Comparison of ENCODE assay signal across 8 cellular contexts in the genomic region with DNA sequence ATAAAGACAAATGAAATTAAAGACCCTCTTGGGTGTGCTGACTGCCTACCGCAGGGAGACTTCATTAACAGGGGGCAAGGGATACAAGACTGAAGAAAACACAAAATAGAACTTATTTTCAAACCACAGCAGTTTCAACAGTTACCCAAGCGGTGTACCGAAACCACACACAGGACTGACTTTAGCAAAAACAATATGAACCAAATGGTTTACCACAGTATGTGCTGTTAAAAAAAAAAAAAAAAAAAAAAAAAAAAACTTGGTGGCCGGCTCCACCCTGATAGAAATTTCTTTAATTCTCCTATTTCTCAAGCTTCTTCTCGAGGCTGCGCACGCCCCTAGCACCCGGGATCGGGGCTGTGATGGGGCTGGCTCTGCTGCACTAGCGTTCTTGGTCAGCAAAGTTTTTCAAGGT. TPM values are rescaled to one million over a fixed set of nuclear protein-coding genes. Genes with fewer than 3 reads are reported as not detected.
DNase-seq lines count a peak whose midpoint lies in the region; ATAC-seq and TF ChIP-seq lines count a peak whose summit lies in the region.

No MANE protein-coding gene starts in this region.

- peaks cover 0 to 8% of the 10 kb centered on the region in 2 donors for H3K36me3 ChIP-seq in ascending aorta

- no peaks in the 10 kb centered on the region for H3K4me1 ChIP-seq in ascending aorta

- no peak for DNase-seq in foreskin melanocyte
- DNase-seq in ascending aorta (ENCODE audit: low spot score in 2 of 2): no peak
- no peak for DNase-seq in RKO (ENCODE audit: low spot score)
- no peak for DNase-seq in mesenteric fat pad (ENCODE audit: low spot score)

- H3K4me1 Mint-ChIP-seq in activated T-helper 17 cell treated with anti-CD3 and anti-CD28 coated beads, Interleukin-2, amount 50 U/mL, for 72 hours: peaks cover 51% of the 10 kb centered on the region
- H3K4me1 Mint-ChIP-seq in stimulated activated memory B cell treated with anti-CD40 and anti-IgM and Interleukin-4, amounts not matched to agents 10 μg/mL and 1 μg/mL and 100 μg/mL, for 72 hours: peaks cover 2% of the 10 kb centered on the region

- H3K4me3 Mint-ChIP-seq in activated T-helper 17 cell treated with anti-CD3 and anti-CD28 coated beads, Interleukin-2, amount 50 U/mL, for 72 hours: no peak overlapping the region
- peak overlapping the region; percentile 79 for H3K4me3 Mint-ChIP-seq in stimulated activated memory B cell treated with anti-CD40 and anti-IgM and Interleukin-4, amounts not matched to agents 10 μg/mL and 1 μg/mL and 100 μg/mL, for 72 hours

- H3K27ac ChIP-seq in ascending aorta: no peak overlapping the region

- no peaks in the 10 kb centered on the region for H3K27me3 ChIP-seq in ascending aorta

- intact Hi-C loops in ascending aorta (cut with DNase I): no loop called here

- no peak overlapping the region for H3K27ac Mint-ChIP-seq in activated T-helper 17 cell treated with anti-CD3 and anti-CD28 coated beads, Interleukin-2, amount 50 U/mL, for 72 hours
- no peak overlapping the region for H3K27ac Mint-ChIP-seq in stimulated activated memory B cell treated with anti-CD40 and anti-IgM and Interleukin-4, amounts not matched to agents 10 μg/mL and 1 μg/mL and 100 μg/mL, for 72 hours

- TF ChIP-seq CTCF in ascending aorta (IDR thresholded peaks at IDR 0.05): no peak

- no peaks in the 10 kb centered on the region for H3K9me3 Mint-ChIP-seq in activated T-helper 17 cell treated with anti-CD3 and anti-CD28 coated beads, Interleukin-2, amount 50 U/mL, for 72 hours
- no peaks in the 10 kb centered on the region for H3K9me3 Mint-ChIP-seq in stimulated activated memory B cell treated with anti-CD40 and anti-IgM and Interleukin-4, amounts not matched to agents 10 μg/mL and 1 μg/mL and 100 μg/mL, for 72 hours

- H3K9me3 ChIP-seq in ascending aorta: no peaks in the 10 kb centered on the region

- peaks cover 20% of the 10 kb centered on the region for H3K36me3 Mint-ChIP-seq in activated T-helper 17 cell treated with anti-CD3 and anti-CD28 coated beads, Interleukin-2, amount 50 U/mL, for 72 hours (ENCODE audit: low read depth)
- H3K36me3 Mint-ChIP-seq in stimulated activated memory B cell treated with anti-CD40 and anti-IgM and Interleukin-4, amounts not matched to agents 10 μg/mL and 1 μg/mL and 100 μg/mL, for 72 hours: peaks cover 11% of the 10 kb centered on the region

- no peak overlapping the region for H3K4me3 ChIP-seq in ascending aorta

- ATAC-seq in GM19351 (IDR thresholded peaks at IDR 0.05; ENCODE audit: unreplicated experiment) (peak; percentile 44), HG03460 (IDR thresholded peaks at IDR 0.05; ENCODE audit: unreplicated experiment) (peak; percentile 44)
- peak; percentile 48 for ATAC-seq in activated T-helper 17 cell treated with anti-CD3 and anti-CD28 coated beads, Interleukin-2, amount 50 U/mL, for 72 hours (replicated peaks)
- ATAC-seq in stimulated activated memory B cell treated with anti-CD40 and anti-IgM and Interleukin-4, amounts not matched to agents 10 μg/mL and 1 μg/mL and 100 μg/mL, for 72 hours: peak; percentile 73

- peaks cover 4% of the 10 kb centered on the region for H3K27me3 Mint-ChIP-seq in activated T-helper 17 cell treated with anti-CD3 and anti-CD28 coated beads, Interleukin-2, amount 50 U/mL, for 72 hours
- no peaks in the 10 kb centered on the region for H3K27me3 Mint-ChIP-seq in stimulated activated memory B cell treated with anti-CD40 and anti-IgM and Interleukin-4, amounts not matched to agents 10 μg/mL and 1 μg/mL and 100 μg/mL, for 72 hours

RNA-seq across cellular contexts. Expression of a gene that starts 42.6 kb away (rescaled TPM):
- total RNA-seq in activated T-helper 17 cell treated with anti-CD3 and anti-CD28 coated beads, Interleukin-2, amount 50 U/mL, for 72 hours: 1 to 10 TPM; 1.9 to 9.9 TPM
- 281 TPM for total RNA-seq in ascending aorta
- 228 TPM for total RNA-seq in mesenteric fat pad

Comparison
In these comparisons a context has a peak if more than half of its experiments do, and no peak if none do; other contexts are left out.
1. RNA of a gene that starts 42.6 kb away (total RNA-seq): 281 TPM in ascending aorta (single experiment) and 228 TPM in mesenteric fat pad (single experiment); 1.9 to 9.9 TPM in activated T-helper 17 cell treated with anti-CD3 and anti-CD28 coated beads, Interleukin-2, amount 50 U/mL, for 72 hours; every median in the first group is over 10 times any median in the second.
2. Peak in every context shown above with its lines, with median percentiles within 50 percentile points of each other: ATAC-seq.